Comparison of ENCODE assay signal across 23 cellular contexts in the genomic region with DNA sequence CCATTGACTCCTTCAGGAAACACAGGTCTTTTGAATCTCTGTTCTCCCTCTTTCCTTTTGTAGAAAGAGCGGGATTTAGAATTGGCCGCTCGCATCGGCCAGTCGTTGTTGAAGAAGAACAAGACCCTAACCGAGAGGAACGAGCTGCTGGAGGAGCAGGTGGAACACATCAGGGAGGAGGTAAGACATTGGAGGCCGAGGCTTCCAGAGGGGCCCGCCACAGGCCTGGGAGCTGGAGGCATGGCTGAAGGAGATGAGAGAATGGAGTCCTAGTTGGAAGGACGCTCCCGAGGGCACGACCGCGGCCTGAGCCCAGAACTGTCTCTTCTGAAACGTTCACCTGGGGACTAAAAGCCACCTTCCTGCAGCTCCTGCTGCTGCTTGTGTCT.
DNase-seq lines count a peak whose midpoint lies in the region; ATAC-seq and TF ChIP-seq lines count a peak whose summit lies in the region.
"Had no signal": no experiment of that assay in that cellular context is flagged by ENCODE, and none has a peak within 500 bp of the region (broad histone marks: within the 10 kb centered on the region; RNA-seq: fewer than 3 reads in every experiment).

No MANE protein-coding gene starts in this region.

- peaks cover 17% of the 10 kb centered on the region for H3K4me1 ChIP-seq in GM23338 (ENCODE audit: insufficient read depth)
- H3K4me1 ChIP-seq in heart right ventricle, result peaks cover 0 to 87% (median 59%) of the 10 kb centered on the region in 9 donors
- H3K4me1 ChIP-seq: parathyroid adenoma had no signal

- no peak overlapping the region for H3K4me3 ChIP-seq in GM23338
- no peak overlapping the region for H3K4me3 ChIP-seq in heart right ventricle
- H3K4me3 ChIP-seq: A549, SJSA1, upper lobe of left lung had no signal

- no peak overlapping the region; the same call in 1 of the 2 replicates for H3K4me2 ChIP-seq in GM23338
- H3K4me2 ChIP-seq: A549 had no signal

- DNase-seq in GM23338 (ENCODE audit: low spot score) (no peak), glutamatergic neuron (no peak), progenitor cell of endocrine pancreas (ENCODE audit: low spot score, unreplicated experiment) (no peak), T-helper 2 cell (no peak), heart right ventricle (no peak), NCI-H345 (lab: John Stamatoyannopoulos, UW) (no peak)
- DNase-seq: activated CD4-positive, alpha-beta T cell treated with anti-CD3 and anti-CD28 coated beads for 36 hours; activated naive CD4-positive, alpha-beta T cell treated with Interleukin-2 at 50 U/mL for 16 hours; GF-D8; GOT3; Karpas-422; MV-4-11; naive thymus-derived CD4-positive, alpha-beta T cell had no signal

- no peaks in the 10 kb centered on the region for H3F3A ChIP-seq in GM23338 (replicated peaks; ENCODE audit: low read depth)

- H4K20me1 ChIP-seq in GM23338 (replicated peaks; ENCODE audit: insufficient read depth), result no peaks in the 10 kb centered on the region

- no peak overlapping the region for H2AFZ ChIP-seq in GM23338
- H2AFZ ChIP-seq: parathyroid adenoma had no signal

- ATAC-seq in GM23338 (no peak), heart right ventricle (no peak), HG02981 (IDR thresholded peaks at IDR 0.05; ENCODE audit: unreplicated experiment) (no peak)
- ATAC-seq: A549; activated CD4-positive, alpha-beta T cell treated with anti-CD3 and anti-CD28 coated beads for 36 hours; naive thymus-derived CD4-positive, alpha-beta T cell; sciatic nerve had no signal

- H3K36me3 Mint-ChIP-seq in GM23338 (ENCODE audit: low read depth) (peaks cover 30% of the 10 kb centered on the region), brain (peaks cover 42% of the 10 kb centered on the region), glutamatergic neuron (ENCODE audit: unreplicated experiment) (peaks cover 5% of the 10 kb centered on the region), progenitor cell of endocrine pancreas (ENCODE audit: insufficient read depth) (peaks cover 9% of the 10 kb centered on the region)

- H3K9me2 ChIP-seq in GM23338 (ENCODE audit: insufficient read depth), result no peaks in the 10 kb centered on the region

- WGBS in heart right ventricle, 2 donors, result 77 to 84% methylated on average over 15 of the region's 15 CpGs

- intact Hi-C loops in heart right ventricle (cut with DNase I), result loop anchor here in 5 of 10 donors (5.0 to 10.0 kb wide), 5 partner anchors 32 to 290 kb away; no protein-coding TSS in a partner anchor

- peak overlapping the region; percentile 91; the same call in 1 of the 2 replicates for H3K27ac ChIP-seq in GM23338 (ENCODE audit: low read depth)
- H3K27ac ChIP-seq in heart right ventricle, result peak overlapping the region in 2 of 10 donors; percentile 9 to 30
- H3K27ac ChIP-seq: A549, parathyroid adenoma, SJSA1 had no signal

- H3K9me3 Mint-ChIP-seq in GM23338 (no peaks in the 10 kb centered on the region; the same call in 2 of the 3 replicates), brain (no peaks in the 10 kb centered on the region), glutamatergic neuron (ENCODE audit: unreplicated experiment) (peaks cover 30% of the 10 kb centered on the region), progenitor cell of endocrine pancreas (ENCODE audit: low read depth) (no peaks in the 10 kb centered on the region)
- H3K9me3 Mint-ChIP-seq: memory B cell; naive thymus-derived CD4-positive, alpha-beta T cell; T-helper 1 cell treated with Interleukin-12 subunit alpha and Interleukin-12 subunit beta and Interleukin-4 antibody, amounts not matched to agents 30 μg/mL and 1 μg/mL, for 36 hours had no signal

- H3K79me2 ChIP-seq in GM23338 (replicated peaks; ENCODE audit: insufficient read depth), result peaks cover 18% of the 10 kb centered on the region
- H3K79me2 ChIP-seq: parathyroid adenoma had no signal

- H3K27me3 Mint-ChIP-seq in GM23338 (ENCODE audit: insufficient read depth, low read depth, poor library complexity) (peaks cover 5% of the 10 kb centered on the region), brain (no peaks in the 10 kb centered on the region), glutamatergic neuron (ENCODE audit: unreplicated experiment) (peaks cover 9% of the 10 kb centered on the region), progenitor cell of endocrine pancreas (no peaks in the 10 kb centered on the region)
- H3K27me3 Mint-ChIP-seq: activated CD4-positive, alpha-beta T cell treated with anti-CD3 and anti-CD28 coated beads for 36 hours; B cell; memory B cell; naive thymus-derived CD4-positive, alpha-beta T cell had no signal

- H3K4me3 Mint-ChIP-seq in GM23338, result no peak overlapping the region
- H3K4me3 Mint-ChIP-seq in brain, result no peak overlapping the region
- peak overlapping the region; percentile 47 for H3K4me3 Mint-ChIP-seq in glutamatergic neuron (ENCODE audit: unreplicated experiment)
- no peak overlapping the region for H3K4me3 Mint-ChIP-seq in progenitor cell of endocrine pancreas (ENCODE audit: low read depth)
- H3K4me3 Mint-ChIP-seq: activated CD4-positive, alpha-beta T cell treated with anti-CD3 and anti-CD28 coated beads for 36 hours; B cell; memory B cell; naive thymus-derived CD4-positive, alpha-beta T cell; T-helper 1 cell treated with Interleukin-12 subunit alpha and Interleukin-12 subunit beta and Interleukin-4 antibody, amounts not matched to agents 30 μg/mL and 1 μg/mL, for 36 hours had no signal

- H3K27ac Mint-ChIP-seq in GM23338, result peak overlapping the region; percentile 83
- peak overlapping the region; percentile 51 to 89 (median 69) for H3K27ac Mint-ChIP-seq in brain
- peak overlapping the region; percentile 80 for H3K27ac Mint-ChIP-seq in glutamatergic neuron (ENCODE audit: unreplicated experiment)
- peak overlapping the region; percentile 86 for H3K27ac Mint-ChIP-seq in progenitor cell of endocrine pancreas
- H3K27ac Mint-ChIP-seq: T-helper 1 cell treated with Interleukin-12 subunit alpha and Interleukin-12 subunit beta and Interleukin-4 antibody, amounts not matched to agents 30 μg/mL and 1 μg/mL, for 36 hours had no signal

- H3K27me3 ChIP-seq in GM23338 (ENCODE audit: insufficient read depth) (no peaks in the 10 kb centered on the region), heart right ventricle (no peaks in the 10 kb centered on the region)
- H3K27me3 ChIP-seq: SJSA1, upper lobe of left lung had no signal

- H3K9me3 ChIP-seq in heart right ventricle, result no peaks in the 10 kb centered on the region
- H3K9me3 ChIP-seq: A549, SJSA1, upper lobe of left lung had no signal

- peaks cover 21% of the 10 kb centered on the region for H3K4me1 Mint-ChIP-seq in GM23338
- peaks cover 27% of the 10 kb centered on the region for H3K4me1 Mint-ChIP-seq in brain
- peaks cover 17% of the 10 kb centered on the region for H3K4me1 Mint-ChIP-seq in glutamatergic neuron (ENCODE audit: low read depth, unreplicated experiment)
- H3K4me1 Mint-ChIP-seq in progenitor cell of endocrine pancreas (ENCODE audit: low read depth), result peaks cover 29% of the 10 kb centered on the region
- H3K4me1 Mint-ChIP-seq: B cell had no signal

- H3K36me3 ChIP-seq in GM23338 (ENCODE audit: insufficient read depth) (no peaks in the 10 kb centered on the region; the same call in 1 of the 2 replicates), heart right ventricle (peaks cover 0 to 45% (median 3%) of the 10 kb centered on the region in 9 donors)
- H3K36me3 ChIP-seq: SJSA1 had no signal

- TF ChIP-seq CTCF in GM23338 (conservative IDR thresholded peaks at IDR 0.05; ENCODE audit: low read depth in 2 of 2) (no peak), brain (conservative IDR thresholded peaks at IDR 0.05) (no peak), glutamatergic neuron (IDR thresholded peaks at IDR 0.05; ENCODE audit: partially characterized antibody, unreplicated experiment) (no peak), progenitor cell of endocrine pancreas (IDR thresholded peaks at IDR 0.05; ENCODE audit: unreplicated experiment) (no peak), heart right ventricle (IDR thresholded peaks at IDR 0.05) (no peak)

TF ChIP-seq in GM23338, 12 proteins besides CTCF, POLR2A, EP300 and RAD21 (continues in another document):
- TF ChIP-seq, protein P1, sequence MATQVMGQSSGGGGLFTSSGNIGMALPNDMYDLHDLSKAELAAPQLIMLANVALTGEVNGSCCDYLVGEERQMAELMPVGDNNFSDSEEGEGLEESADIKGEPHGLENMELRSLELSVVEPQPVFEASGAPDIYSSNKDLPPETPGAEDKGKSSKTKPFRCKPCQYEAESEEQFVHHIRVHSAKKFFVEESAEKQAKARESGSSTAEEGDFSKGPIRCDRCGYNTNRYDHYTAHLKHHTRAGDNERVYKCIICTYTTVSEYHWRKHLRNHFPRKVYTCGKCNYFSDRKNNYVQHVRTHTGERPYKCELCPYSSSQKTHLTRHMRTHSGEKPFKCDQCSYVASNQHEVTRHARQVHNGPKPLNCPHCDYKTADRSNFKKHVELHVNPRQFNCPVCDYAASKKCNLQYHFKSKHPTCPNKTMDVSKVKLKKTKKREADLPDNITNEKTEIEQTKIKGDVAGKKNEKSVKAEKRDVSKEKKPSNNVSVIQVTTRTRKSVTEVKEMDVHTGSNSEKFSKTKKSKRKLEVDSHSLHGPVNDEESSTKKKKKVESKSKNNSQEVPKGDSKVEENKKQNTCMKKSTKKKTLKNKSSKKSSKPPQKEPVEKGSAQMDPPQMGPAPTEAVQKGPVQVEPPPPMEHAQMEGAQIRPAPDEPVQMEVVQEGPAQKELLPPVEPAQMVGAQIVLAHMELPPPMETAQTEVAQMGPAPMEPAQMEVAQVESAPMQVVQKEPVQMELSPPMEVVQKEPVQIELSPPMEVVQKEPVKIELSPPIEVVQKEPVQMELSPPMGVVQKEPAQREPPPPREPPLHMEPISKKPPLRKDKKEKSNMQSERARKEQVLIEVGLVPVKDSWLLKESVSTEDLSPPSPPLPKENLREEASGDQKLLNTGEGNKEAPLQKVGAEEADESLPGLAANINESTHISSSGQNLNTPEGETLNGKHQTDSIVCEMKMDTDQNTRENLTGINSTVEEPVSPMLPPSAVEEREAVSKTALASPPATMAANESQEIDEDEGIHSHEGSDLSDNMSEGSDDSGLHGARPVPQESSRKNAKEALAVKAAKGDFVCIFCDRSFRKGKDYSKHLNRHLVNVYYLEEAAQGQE (IDR thresholded peaks at IDR 0.05; ENCODE audit: unreplicated experiment), result no peak
- TF ChIP-seq CREB1 (CRISPR knock-in tag; IDR thresholded peaks at IDR 0.05; ENCODE audit: low read depth) (no peak), NANOG (IDR thresholded peaks at IDR 0.05; ENCODE audit: borderline replicate concordance) (no peak), ZNF331 (CRISPR knock-in tag; IDR thresholded peaks at IDR 0.05; ENCODE audit: low read depth) (no peak), EZH2phosphoT487 (IDR thresholded peaks at IDR 0.05; ENCODE audit: unreplicated experiment) (no peak), EZH2 (IDR thresholded peaks at IDR 0.05; ENCODE audit: low read depth, unreplicated experiment) (no peak)
